In the genomic region with DNA sequence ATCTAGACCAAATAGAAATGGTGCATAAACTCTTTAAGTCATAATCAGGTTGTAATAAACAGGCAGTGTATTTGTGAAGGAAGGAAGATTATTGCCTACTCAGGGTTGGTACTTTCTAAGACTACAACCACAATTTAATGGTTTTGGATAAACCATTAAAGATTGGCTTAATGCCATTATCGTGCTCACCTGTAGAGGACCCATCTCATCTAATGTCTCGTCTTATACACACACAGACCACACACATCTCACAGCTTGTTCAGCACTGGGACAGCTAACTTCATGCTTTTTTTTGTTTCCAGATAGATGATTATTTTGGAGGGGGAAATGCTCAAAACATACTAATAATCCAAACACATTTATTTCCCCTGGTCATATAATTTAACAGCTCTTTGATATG, we compare ENCODE assay signal across 17 cellular contexts.
DNase-seq lines count a peak whose midpoint lies in the region; ATAC-seq and TF ChIP-seq lines count a peak whose summit lies in the region.
"Had no signal": no experiment of that assay in that cellular context is flagged by ENCODE, and none has a peak within 500 bp of the region (broad histone marks: within the 10 kb centered on the region; RNA-seq: fewer than 3 reads in every experiment).

No MANE protein-coding gene starts in this region.

- no peaks in the 10 kb centered on the region for H3K9me3 Mint-ChIP-seq in stimulated activated naive CD8-positive, alpha-beta T cell treated with anti-CD3 and anti-CD28 coated beads, Interleukin-15, amount 100 ng/mL, for 72 hours
- H3K9me3 Mint-ChIP-seq in type B pancreatic cell: no peaks in the 10 kb centered on the region
- no peaks in the 10 kb centered on the region for H3K9me3 Mint-ChIP-seq in WTC11
- H3K9me3 Mint-ChIP-seq: CD14-positive monocyte, T-cell had no signal

- H3K27ac ChIP-seq in MM.1S (ENCODE audit: low read length): no peak overlapping the region

- peaks cover 7% of the 10 kb centered on the region for H3K4me1 Mint-ChIP-seq in stimulated activated naive CD8-positive, alpha-beta T cell treated with anti-CD3 and anti-CD28 coated beads, Interleukin-15, amount 100 ng/mL, for 72 hours
- H3K4me1 Mint-ChIP-seq in T-helper 17 cell (peaks cover 5% of the 10 kb centered on the region), type B pancreatic cell (ENCODE audit: unreplicated experiment) (peaks cover 19% of the 10 kb centered on the region), WTC11 (no peaks in the 10 kb centered on the region)
- H3K4me1 Mint-ChIP-seq: T-cell had no signal

- intact Hi-C loops in left colon (cut with DNase I, micrococcal nuclease): no loop called here

- no peak for TF ChIP-seq CTCF in MM.1S (IDR thresholded peaks at IDR 0.05; ENCODE audit: low read length)
- TF ChIP-seq CTCF in type B pancreatic cell (conservative IDR thresholded peaks at IDR 0.05): peak; percentile 40
- no peak for TF ChIP-seq CTCF in WTC11 (IDR thresholded peaks at IDR 0.05)

- H3K27me3 Mint-ChIP-seq in stimulated activated naive CD8-positive, alpha-beta T cell treated with anti-CD3 and anti-CD28 coated beads, Interleukin-15, amount 100 ng/mL, for 72 hours: peaks cover 7% of the 10 kb centered on the region
- H3K27me3 Mint-ChIP-seq in T-helper 17 cell (peaks cover 7% of the 10 kb centered on the region), type B pancreatic cell (no peaks in the 10 kb centered on the region), WTC11 (ENCODE audit: low read depth) (peaks cover 20% of the 10 kb centered on the region)

- H3K36me3 ChIP-seq in MM.1S (replicated peaks; ENCODE audit: insufficient read depth, low read length): no peaks in the 10 kb centered on the region

- H3K4me2 ChIP-seq in MM.1S (ENCODE audit: low read depth, low read length): no peak overlapping the region

- no peak overlapping the region for H3K4me3 ChIP-seq in MM.1S (ENCODE audit: low read length)

- no peaks in the 10 kb centered on the region for H3K27me3 ChIP-seq in MM.1S (replicated peaks; ENCODE audit: insufficient read depth, low read length)

- H3K27ac Mint-ChIP-seq in stimulated activated naive CD8-positive, alpha-beta T cell treated with anti-CD3 and anti-CD28 coated beads, Interleukin-15, amount 100 ng/mL, for 72 hours: no peak overlapping the region
- no peak overlapping the region for H3K27ac Mint-ChIP-seq in T-helper 17 cell
- no peak overlapping the region for H3K27ac Mint-ChIP-seq in type B pancreatic cell
- no peak overlapping the region for H3K27ac Mint-ChIP-seq in WTC11
- H3K27ac Mint-ChIP-seq: CD14-positive monocyte, T-cell had no signal

- H2AFZ ChIP-seq in MM.1S (ENCODE audit: low read length): no peak overlapping the region

- no peak overlapping the region for H3K9ac ChIP-seq in MM.1S (ENCODE audit: low read length)

- H3K9me3 ChIP-seq in MM.1S (replicated peaks; ENCODE audit: insufficient read depth, low read length): no peaks in the 10 kb centered on the region
- no peaks in the 10 kb centered on the region for H3K9me3 ChIP-seq in T-helper 17 cell (ENCODE audit: control insufficient read depth, low read length, poor library complexity, severe bottlenecking)

- H3K9me2 ChIP-seq in MM.1S (replicated peaks; ENCODE audit: insufficient read depth, low read length): no peaks in the 10 kb centered on the region

- DNase-seq in stimulated activated naive CD8-positive, alpha-beta T cell treated with anti-CD3 and anti-CD28 coated beads, Interleukin-15, amount 100 ng/mL, for 72 hours: no peak
- DNase-seq in stimulated activated naive CD8-positive, alpha-beta T cell treated with anti-CD3 and anti-CD28 coated beads, Interleukin-15, Interleukin-2, amounts not matched to agents 100 U/mL and 50 U/mL, for 24 hours: no peak
- peak; percentile 37 for DNase-seq in MM.1S
- no peak for DNase-seq in T-helper 17 cell
- DNase-seq in type B pancreatic cell (ENCODE audit: extremely low spot score, unreplicated experiment): no peak
- DNase-seq in left colon: no peak
- DNase-seq in WTC11 (ENCODE audit: low spot score): no peak
- DNase-seq: EL, Kasumi-1, NCI-H1436, NCI-H2081, NCI-H345, NCI-H774, T-cell had no signal

- POLR2A ChIA-PET in WTC11 (lab: Charles Lee): no interaction called here

- peaks cover 5% of the 10 kb centered on the region; the same call in 1 of the 2 replicates for H3K4me1 ChIP-seq in MM.1S (ENCODE audit: low read length)

- peaks cover 3% of the 10 kb centered on the region; the same call in 1 of the 2 replicates for H3F3A ChIP-seq in MM.1S (ENCODE audit: insufficient read depth, low read length)

- CTCF ChIA-PET in WTC11 (lab: Charles Lee): interaction anchor here (0.9 to 1.4 kb wide), 3 partner anchors 151 to 285 kb away, joined by 3 read pairs; no protein-coding TSS in a partner anchor

- H3K79me2 ChIP-seq in MM.1S (ENCODE audit: low read length): no peaks in the 10 kb centered on the region

- no peaks in the 10 kb centered on the region for H4K20me1 ChIP-seq in MM.1S (ENCODE audit: insufficient read depth, low read length)

- peak; percentile 40 for ATAC-seq in stimulated activated naive CD8-positive, alpha-beta T cell treated with anti-CD3 and anti-CD28 coated beads, Interleukin-15, amount 100 ng/mL, for 72 hours
- no peak for ATAC-seq in stimulated activated naive CD8-positive, alpha-beta T cell treated with anti-CD3 and anti-CD28 coated beads, Interleukin-15, Interleukin-2, amounts not matched to agents 100 U/mL and 50 U/mL, for 24 hours
- ATAC-seq in T-helper 17 cell (peak; percentile 61), GM21619 (IDR thresholded peaks at IDR 0.05; ENCODE audit: unreplicated experiment) (no peak), left colon (no peak), WTC11 (no peak; the same call in 1 of the 2 replicates)
- ATAC-seq: HepG2, T-cell had no signal

- no peaks in the 10 kb centered on the region for H3K36me3 Mint-ChIP-seq in T-helper 17 cell (ENCODE audit: low read depth)
- H3K36me3 Mint-ChIP-seq in type B pancreatic cell: no peaks in the 10 kb centered on the region
- H3K36me3 Mint-ChIP-seq in WTC11: no peaks in the 10 kb centered on the region
- H3K36me3 Mint-ChIP-seq: CD14-positive monocyte, T-cell had no signal

- no peak overlapping the region for H3K4me3 Mint-ChIP-seq in stimulated activated naive CD8-positive, alpha-beta T cell treated with anti-CD3 and anti-CD28 coated beads, Interleukin-15, amount 100 ng/mL, for 72 hours
- no peak overlapping the region for H3K4me3 Mint-ChIP-seq in T-helper 17 cell
- H3K4me3 Mint-ChIP-seq in type B pancreatic cell: no peak overlapping the region
- H3K4me3 Mint-ChIP-seq in WTC11: no peak overlapping the region
- H3K4me3 Mint-ChIP-seq: CD14-positive monocyte, T-cell had no signal

TF ChIP-seq in WTC11, 78 proteins besides CTCF, POLR2A, EP300 and RAD21 (continues in another document):
- TF ChIP-seq NFYB (CRISPR knock-in tag; conservative IDR thresholded peaks at IDR 0.05; ENCODE audit: low read depth) (no peak), FOXJ3 (CRISPR knock-in tag; IDR thresholded peaks at IDR 0.05; ENCODE audit: borderline replicate concordance) (no peak), ZNF416 (CRISPR knock-in tag; IDR thresholded peaks at IDR 0.05) (no peak), MYBL2 (CRISPR knock-in tag; IDR thresholded peaks at IDR 0.05) (no peak)
- TF ChIP-seq, protein P1, sequence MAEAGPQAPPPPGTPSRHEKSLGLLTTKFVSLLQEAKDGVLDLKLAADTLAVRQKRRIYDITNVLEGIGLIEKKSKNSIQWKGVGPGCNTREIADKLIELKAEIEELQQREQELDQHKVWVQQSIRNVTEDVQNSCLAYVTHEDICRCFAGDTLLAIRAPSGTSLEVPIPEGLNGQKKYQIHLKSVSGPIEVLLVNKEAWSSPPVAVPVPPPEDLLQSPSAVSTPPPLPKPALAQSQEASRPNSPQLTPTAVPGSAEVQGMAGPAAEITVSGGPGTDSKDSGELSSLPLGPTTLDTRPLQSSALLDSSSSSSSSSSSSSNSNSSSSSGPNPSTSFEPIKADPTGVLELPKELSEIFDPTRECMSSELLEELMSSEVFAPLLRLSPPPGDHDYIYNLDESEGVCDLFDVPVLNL (CRISPR knock-in tag; IDR thresholded peaks at IDR 0.05; ENCODE audit: borderline replicate concordance, low read depth): no peak
- TF ChIP-seq, protein P2, sequence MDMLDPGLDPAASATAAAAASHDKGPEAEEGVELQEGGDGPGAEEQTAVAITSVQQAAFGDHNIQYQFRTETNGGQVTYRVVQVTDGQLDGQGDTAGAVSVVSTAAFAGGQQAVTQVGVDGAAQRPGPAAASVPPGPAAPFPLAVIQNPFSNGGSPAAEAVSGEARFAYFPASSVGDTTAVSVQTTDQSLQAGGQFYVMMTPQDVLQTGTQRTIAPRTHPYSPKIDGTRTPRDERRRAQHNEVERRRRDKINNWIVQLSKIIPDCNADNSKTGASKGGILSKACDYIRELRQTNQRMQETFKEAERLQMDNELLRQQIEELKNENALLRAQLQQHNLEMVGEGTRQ (CRISPR knock-in tag; IDR thresholded peaks at IDR 0.05): no peak
- TF ChIP-seq, protein P3, sequence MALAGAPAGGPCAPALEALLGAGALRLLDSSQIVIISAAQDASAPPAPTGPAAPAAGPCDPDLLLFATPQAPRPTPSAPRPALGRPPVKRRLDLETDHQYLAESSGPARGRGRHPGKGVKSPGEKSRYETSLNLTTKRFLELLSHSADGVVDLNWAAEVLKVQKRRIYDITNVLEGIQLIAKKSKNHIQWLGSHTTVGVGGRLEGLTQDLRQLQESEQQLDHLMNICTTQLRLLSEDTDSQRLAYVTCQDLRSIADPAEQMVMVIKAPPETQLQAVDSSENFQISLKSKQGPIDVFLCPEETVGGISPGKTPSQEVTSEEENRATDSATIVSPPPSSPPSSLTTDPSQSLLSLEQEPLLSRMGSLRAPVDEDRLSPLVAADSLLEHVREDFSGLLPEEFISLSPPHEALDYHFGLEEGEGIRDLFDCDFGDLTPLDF (CRISPR knock-in tag; IDR thresholded peaks at IDR 0.05): no peak
- TF ChIP-seq, protein P4, sequence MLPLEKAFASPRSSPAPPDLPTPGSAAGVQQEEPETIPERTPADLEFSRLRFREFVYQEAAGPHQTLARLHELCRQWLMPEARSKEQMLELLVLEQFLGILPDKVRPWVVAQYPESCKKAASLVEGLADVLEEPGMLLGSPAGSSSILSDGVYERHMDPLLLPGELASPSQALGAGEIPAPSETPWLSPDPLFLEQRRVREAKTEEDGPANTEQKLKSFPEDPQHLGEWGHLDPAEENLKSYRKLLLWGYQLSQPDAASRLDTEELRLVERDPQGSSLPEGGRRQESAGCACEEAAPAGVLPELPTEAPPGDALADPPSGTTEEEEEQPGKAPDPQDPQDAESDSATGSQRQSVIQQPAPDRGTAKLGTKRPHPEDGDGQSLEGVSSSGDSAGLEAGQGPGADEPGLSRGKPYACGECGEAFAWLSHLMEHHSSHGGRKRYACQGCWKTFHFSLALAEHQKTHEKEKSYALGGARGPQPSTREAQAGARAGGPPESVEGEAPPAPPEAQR (CRISPR knock-in tag; IDR thresholded peaks at IDR 0.05): no peak

Comparison
In these comparisons a context has a peak if more than half of its experiments do, and no peak if none do; other contexts are left out.
1. ATAC-seq: peak in stimulated activated naive CD8-positive, alpha-beta T cell treated with anti-CD3 and anti-CD28 coated beads, Interleukin-15, amount 100 ng/mL, for 72 hours (single experiment) and T-helper 17 cell (single experiment); none in stimulated activated naive CD8-positive, alpha-beta T cell treated with anti-CD3 and anti-CD28 coated beads, Interleukin-15, Interleukin-2, amounts not matched to agents 100 U/mL and 50 U/mL, for 24 hours (single experiment), GM21619 (single experiment), left colon (single experiment) and WTC11 (single experiment).